ENCODE assay signal across 8 cellular contexts in the genomic region with DNA sequence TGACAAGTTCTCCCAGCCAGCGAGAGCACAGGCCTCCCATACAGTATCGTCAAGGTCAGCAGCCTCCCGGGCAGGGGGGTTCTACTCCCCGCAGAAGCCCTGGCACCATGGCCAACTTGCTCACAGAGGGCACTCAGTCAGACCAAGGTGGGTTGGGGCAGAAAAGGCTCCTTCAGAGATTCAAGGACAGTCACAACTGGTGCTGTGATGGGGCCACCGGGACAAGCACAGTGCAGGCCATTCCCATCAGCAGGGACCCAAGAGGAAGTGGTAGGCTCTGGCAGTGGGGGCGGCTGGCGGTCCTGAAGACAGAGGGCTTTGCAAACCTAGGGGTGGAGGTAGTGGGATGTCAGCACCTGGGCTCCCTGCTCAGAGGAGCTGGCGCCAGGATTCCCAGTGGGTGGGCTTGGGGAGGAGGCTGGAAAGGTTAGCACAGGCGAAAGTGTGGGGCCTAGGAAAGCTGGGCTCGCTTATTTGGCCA. TPM values are rescaled to one million over a fixed set of nuclear protein-coding genes. Genes with fewer than 3 reads are reported as not detected.
DNase-seq lines count a peak whose midpoint lies in the region; ATAC-seq and TF ChIP-seq lines count a peak whose summit lies in the region.

No MANE protein-coding gene starts in this region.

- no peaks in the 10 kb centered on the region for H3K36me3 Mint-ChIP-seq in activated naive CD8-positive, alpha-beta T cell

- intact Hi-C loops in IMR-90 (cut with micrococcal nuclease) (no loop called here), right cardiac atrium (cut with DNase I) (loop anchor here in 2 of 4 donors (5.0 kb wide), 2 partner anchors 90 to 95 kb away; no protein-coding TSS in a partner anchor)

- H3K4me1 ChIP-seq in ACC112 (ENCODE audit: control insufficient read depth, insufficient read depth, low read length, unreplicated experiment) = peaks cover 42% of the 10 kb centered on the region
- H3K4me1 ChIP-seq in IMR-90 (ENCODE audit: control insufficient read depth, insufficient read depth, low read length) = peaks cover 38% of the 10 kb centered on the region
- peaks cover 16% of the 10 kb centered on the region for H3K4me1 ChIP-seq in right cardiac atrium (ENCODE audit: control insufficient read depth, insufficient read depth, low read length)

- H3K79me2 ChIP-seq in ACC112 (ENCODE audit: control insufficient read depth, insufficient read depth, low read length, unreplicated experiment) = peaks cover 43% of the 10 kb centered on the region

- 0 out of 2 replicates have a peak overlapping the region, but pooled peaks have one; percentile 30 for H2BK20ac ChIP-seq in IMR-90 (ENCODE audit: low read depth, low read length)

- peak overlapping the region; percentile 91 for H3K4ac ChIP-seq in IMR-90 (ENCODE audit: low read depth, low read length)

- H4K5ac ChIP-seq in IMR-90 (ENCODE audit: low read depth, low read length) = no peak overlapping the region

- H2AK5ac ChIP-seq in IMR-90 (ENCODE audit: low read depth, low read length) = peak overlapping the region; percentile 95

- H2BK15ac ChIP-seq in IMR-90 (ENCODE audit: low read depth, low read length) = peak overlapping the region; percentile 91; the same call in 2 of the 3 replicates

- peak overlapping the region; percentile 1; the same call in 1 of the 2 replicates for H3K4me2 ChIP-seq in IMR-90 (ENCODE audit: low read depth, low read length)

- peak overlapping the region; percentile 83 for H2AK9ac ChIP-seq in IMR-90 (replicated peaks; ENCODE audit: low read depth, low read length, poor library complexity)

- peak overlapping the region; percentile 71 for H2BK120ac ChIP-seq in IMR-90 (ENCODE audit: low read depth, low read length)

- H3K9me3 Mint-ChIP-seq in activated naive CD8-positive, alpha-beta T cell (ENCODE audit: low read depth) = no peaks in the 10 kb centered on the region

- no peak for ATAC-seq in IMR-90 (ENCODE audit: low read depth)
- ATAC-seq in right cardiac atrium = no peak
- ATAC-seq in GM21717 (IDR thresholded peaks at IDR 0.05; ENCODE audit: unreplicated experiment) = no peak
- ATAC-seq in GM19395 (IDR thresholded peaks at IDR 0.05; ENCODE audit: unreplicated experiment) = no peak

- POLR2A ChIA-PET in IMR-90 (lab: Charles Lee; ENCODE audit: unreplicated experiment) = interaction anchor here (6.8 kb wide), 1 partner anchor 82 kb away, joined by 142 read pairs; the partner anchor contains the start of gene MALAT1

- H3K4me3 Mint-ChIP-seq in activated naive CD8-positive, alpha-beta T cell = peak overlapping the region; percentile 86

- peak overlapping the region; percentile 99 for H3K27ac ChIP-seq in ACC112 (ENCODE audit: low read depth, low read length)
- H3K27ac ChIP-seq in IMR-90 (ENCODE audit: insufficient read depth, low read length) = peak overlapping the region; percentile 72
- peak overlapping the region; percentile 95 for H3K27ac ChIP-seq in right cardiac atrium (ENCODE audit: low read length)

- H3K36me3 ChIP-seq in ACC112 (ENCODE audit: insufficient read depth, low read length) (no peaks in the 10 kb centered on the region), IMR-90 (ENCODE audit: control insufficient read depth, insufficient read depth, low read length) (peaks cover 4% of the 10 kb centered on the region; the same call in 1 of the 2 replicates)

- H3K27me3 ChIP-seq in ACC112 (ENCODE audit: insufficient read depth, low read length) (no peaks in the 10 kb centered on the region), IMR-90 (ENCODE audit: control insufficient read depth, insufficient read depth, low read length) (no peaks in the 10 kb centered on the region), right cardiac atrium (ENCODE audit: control insufficient read depth, insufficient read depth) (no peaks in the 10 kb centered on the region)

- dilution Hi-C loops in IMR-90 (cut with HindIII; ENCODE audit: low sequenced_read_pairs, unreplicated experiment) = no loop called here

- no peak for DNase-seq in IMR-90
- DNase-seq in right cardiac atrium = peak; percentile 46 to 78 (median 76)
- peak; percentile 49 to 50 for DNase-seq in stimulated activated CD4-positive, alpha-beta T cell treated with anti-CD3 and anti-CD28 coated beads, Interleukin-2, amount 100 ng/mL, for 24 hours
- no peak for DNase-seq in NCI-H345 treated with DMSO at 0.1 percent for 48 hours (lab: John Stamatoyannopoulos, UW; ENCODE audit: unreplicated experiment)

- no peak for TF ChIP-seq RAD21 in IMR-90 (IDR thresholded peaks at IDR 0.05; ENCODE audit: low read length)

- 69% methylated on average over 7 of the region's 10 CpGs; no CpG with 5 or more reads in 1 of the 2 experiments for WGBS in IMR-90 (ENCODE audit: extremely low coverage in 2 of 2, insufficient read length in 1 of 2), 2 experiments
- 35% methylated on average over 10 of the region's 10 CpGs for WGBS in right cardiac atrium

- H3K27me3 Mint-ChIP-seq in activated naive CD8-positive, alpha-beta T cell = no peaks in the 10 kb centered on the region

- peak overlapping the region; percentile 82 for H2BK5ac ChIP-seq in IMR-90 (ENCODE audit: low read depth, low read length, poor library complexity, severe bottlenecking)

- peaks cover 53% of the 10 kb centered on the region for H3K4me1 Mint-ChIP-seq in activated naive CD8-positive, alpha-beta T cell (ENCODE audit: low read depth)

- peak overlapping the region; percentile 54; the same call in 1 of the 2 replicates for H4K91ac ChIP-seq in IMR-90 (ENCODE audit: insufficient read depth, low read depth, low read length)

- no peak overlapping the region for H3K18ac ChIP-seq in IMR-90 (ENCODE audit: low read depth, low read length)

- no peaks in the 10 kb centered on the region for H3K9me1 ChIP-seq in IMR-90 (ENCODE audit: insufficient read depth, low read length)

- TF ChIP-seq POLR2A in IMR-90 (IDR thresholded peaks at IDR 0.05; ENCODE audit: low read depth, low read length) = no peak

- H3K4me3 ChIP-seq in ACC112 (ENCODE audit: low read depth, low read length) (peak overlapping the region; percentile 59), IMR-90 (ENCODE audit: insufficient read depth, low read depth, low read length) (no peak overlapping the region), right cardiac atrium (ENCODE audit: low read length) (no peak overlapping the region)

- peak overlapping the region; percentile 31 for H3K9ac ChIP-seq in IMR-90 (ENCODE audit: low read depth, low read length)

- CTCF ChIA-PET in IMR-90 (lab: Yijun Ruan, JAX) = interaction anchor here (0.9 to 1.9 kb wide), 7 partner anchors 13 to 93 kb away, joined by 3 to 8 read pairs (median 6); partner anchors contain the start of gene FRMD8

- H3K23ac ChIP-seq in IMR-90 (ENCODE audit: low read depth, low read length) = peak overlapping the region; percentile 24

- peak overlapping the region; percentile 86 for H3K14ac ChIP-seq in IMR-90 (replicated peaks; ENCODE audit: low read depth, low read length)

- peak overlapping the region; percentile 99 for H3K27ac Mint-ChIP-seq in activated naive CD8-positive, alpha-beta T cell

- no peaks in the 10 kb centered on the region for H3K9me3 ChIP-seq in IMR-90 (ENCODE audit: control insufficient read depth, insufficient read depth, low read length)
- no peaks in the 10 kb centered on the region for H3K9me3 ChIP-seq in right cardiac atrium (ENCODE audit: control insufficient read depth, low read length)

- in situ Hi-C loops in IMR-90 (cut with MboI; ENCODE audit: low sequenced_read_pairs) = no loop called here

- no peak for TF ChIP-seq CTCF in IMR-90 (conservative IDR thresholded peaks at IDR 0.05; ENCODE audit: low read depth, low read length)

- H3K56ac ChIP-seq in IMR-90 (ENCODE audit: extremely low read depth, insufficient read depth, low read length) = no peak overlapping the region

- H2AFZ ChIP-seq in ACC112 (ENCODE audit: low read length, unreplicated experiment) (no peak overlapping the region), IMR-90 (replicated peaks; ENCODE audit: low read length, poor library complexity) (peak overlapping the region; percentile 60)

- peaks cover 10 to 67% of the 10 kb centered on the region in 2 experiments; a peak in 2 of 4 replicates for H3K79me1 ChIP-seq in IMR-90 (ENCODE audit: low read depth in 1 of 2, low read length in 2 of 2)

- H4K20me1 ChIP-seq in IMR-90 (ENCODE audit: insufficient read depth, low read length) = peaks cover 9% of the 10 kb centered on the region

- H4K8ac ChIP-seq in IMR-90 (ENCODE audit: low read depth in 2 of 2, low read length in 2 of 2) = peak overlapping the region in 1 of 2 experiments; percentile 25; a peak in 1 of 4 replicates

- no TSS peak for BruUV-seq in IMR-90 (replicated peaks; lab: Mats Ljungman, UMichigan)

TF ChIP-seq in IMR-90, 13 proteins besides CTCF, POLR2A, EP300 and RAD21:
- TF ChIP-seq NFE2L2 (IDR thresholded peaks at IDR 0.05; ENCODE audit: low read depth, low read length) = no peak
- TF ChIP-seq MAZ (IDR thresholded peaks at IDR 0.05; ENCODE audit: borderline replicate concordance, low read depth, low read length) = no peak

RNA-seq across cellular contexts. Expression of gene NEAT1, which starts 5.3 kb away (rescaled TPM):
- total RNA-seq in IMR-90 (2012; rRNA removed) = 30.1 and 38.0 TPM in 2 replicates
- polyA plus RNA-seq in IMR-90 (2012; rRNA removed) = 56.3 and 114 TPM in 2 replicates
- 12.5 and 21.1 TPM in 2 replicates for polyA plus RNA-seq in IMR-90 (2012; cell fraction: cytosol; rRNA removed)
- polyA plus RNA-seq in IMR-90 (2012; cell fraction: nucleus; rRNA removed; ENCODE audit: low replicate concordance) = 237 and 1,050 TPM in 2 replicates
- 100 to 1,000 TPM; 346 to 441 (median 427) TPM for total RNA-seq in right cardiac atrium
- polyA plus RNA-seq in right cardiac atrium = 441 TPM

RNA-seq across cellular contexts. Expression of gene FRMD8, which starts 30.8 kb away (rescaled TPM):
- total RNA-seq in IMR-90 (2012; rRNA removed) = 10.8 and 11.3 TPM in 2 replicates
- polyA plus RNA-seq in IMR-90 (2012; rRNA removed) = 19.8 and 22.5 TPM in 2 replicates
- polyA plus RNA-seq in IMR-90 (2012; cell fraction: cytosol; rRNA removed) = 30.0 and 36.2 TPM in 2 replicates
- 33.2 and 66.1 TPM in 2 replicates for polyA plus RNA-seq in IMR-90 (2012; cell fraction: nucleus; rRNA removed; ENCODE audit: low replicate concordance)
- 10 to 100 TPM; 12.2 to 16.1 (median 12.9) TPM for total RNA-seq in right cardiac atrium
- 9.3 TPM for polyA plus RNA-seq in right cardiac atrium

RNA-seq across cellular contexts. Expression of gene SLC25A45, which starts 34.8 kb away (rescaled TPM):
- total RNA-seq in IMR-90 (2012; rRNA removed) (0.56 and 0.72 TPM in 2 replicates), right cardiac atrium (1 to 10 TPM; 6.1 to 7.7 (median 7.4) TPM)
- polyA plus RNA-seq in IMR-90 (2012; rRNA removed) (1.2 and 1.3 TPM in 2 replicates), right cardiac atrium (5.5 TPM)
- 0.69 and 1.5 TPM in 2 replicates for polyA plus RNA-seq in IMR-90 (2012; cell fraction: cytosol; rRNA removed)
- polyA plus RNA-seq in IMR-90 (2012; cell fraction: nucleus; rRNA removed; ENCODE audit: low replicate concordance) = 5.8 and 7.2 TPM in 2 replicates

Comparison
In these comparisons a context has a peak if more than half of its experiments do, and no peak if none do; other contexts are left out.
1. DNase-seq: peak in right cardiac atrium (3 of 3) and stimulated activated CD4-positive, alpha-beta T cell treated with anti-CD3 and anti-CD28 coated beads, Interleukin-2, amount 100 ng/mL, for 24 hours (2 of 2); none in IMR-90 (single experiment) and NCI-H345 treated with DMSO at 0.1 percent for 48 hours (single experiment).
2. Peak in every context shown above with its lines, with median percentiles within 50 percentile points of each other: H3K27ac ChIP-seq.